In the genomic region with DNA sequence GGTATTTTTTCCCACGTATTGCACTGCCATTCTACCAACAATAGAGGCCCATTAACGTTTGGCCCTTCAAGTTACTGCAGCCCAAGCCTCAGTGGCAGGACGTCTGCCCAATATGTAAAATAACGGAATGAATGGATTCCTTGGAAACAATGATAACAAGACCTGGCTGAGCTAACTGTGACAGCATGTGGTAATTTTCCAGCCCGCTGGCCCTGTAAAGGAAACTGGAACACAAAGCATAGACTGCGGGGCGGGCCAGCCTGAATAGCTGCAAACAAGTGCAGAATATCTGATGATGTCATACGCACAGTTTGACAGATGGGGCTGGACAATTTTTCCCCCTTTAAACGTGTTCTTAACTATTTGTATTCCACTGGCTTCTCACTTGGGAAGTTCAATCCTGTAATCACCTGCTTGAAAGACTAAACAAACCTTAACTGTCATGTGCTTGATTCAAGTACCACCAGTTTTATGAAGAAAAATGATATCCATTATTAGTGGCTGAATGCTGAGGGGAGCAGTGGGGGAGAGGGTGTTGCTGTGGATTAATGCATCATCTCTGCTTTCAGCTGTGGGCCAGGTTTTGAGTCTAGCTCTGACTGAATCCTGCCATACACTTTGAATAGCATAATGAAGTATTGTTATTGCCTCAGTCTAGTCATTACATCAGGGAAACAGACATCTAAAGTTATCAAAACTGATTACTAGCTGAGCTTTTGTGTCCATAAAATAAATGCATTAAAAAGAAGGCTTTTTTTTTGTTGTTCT, we compare ENCODE assay signal across 1 cellular context.
A peak's percentile ranks its signal among the peaks of the same experiment; 100 is the strongest.
TF ChIP-seq lines count a peak whose summit lies in the region.

No MANE protein-coding gene starts in this region.

TF ChIP-seq in HEK293, 187 proteins besides CTCF, POLR2A, EP300 and RAD21 (continued from another document):
- TF ChIP-seq, protein P1, sequence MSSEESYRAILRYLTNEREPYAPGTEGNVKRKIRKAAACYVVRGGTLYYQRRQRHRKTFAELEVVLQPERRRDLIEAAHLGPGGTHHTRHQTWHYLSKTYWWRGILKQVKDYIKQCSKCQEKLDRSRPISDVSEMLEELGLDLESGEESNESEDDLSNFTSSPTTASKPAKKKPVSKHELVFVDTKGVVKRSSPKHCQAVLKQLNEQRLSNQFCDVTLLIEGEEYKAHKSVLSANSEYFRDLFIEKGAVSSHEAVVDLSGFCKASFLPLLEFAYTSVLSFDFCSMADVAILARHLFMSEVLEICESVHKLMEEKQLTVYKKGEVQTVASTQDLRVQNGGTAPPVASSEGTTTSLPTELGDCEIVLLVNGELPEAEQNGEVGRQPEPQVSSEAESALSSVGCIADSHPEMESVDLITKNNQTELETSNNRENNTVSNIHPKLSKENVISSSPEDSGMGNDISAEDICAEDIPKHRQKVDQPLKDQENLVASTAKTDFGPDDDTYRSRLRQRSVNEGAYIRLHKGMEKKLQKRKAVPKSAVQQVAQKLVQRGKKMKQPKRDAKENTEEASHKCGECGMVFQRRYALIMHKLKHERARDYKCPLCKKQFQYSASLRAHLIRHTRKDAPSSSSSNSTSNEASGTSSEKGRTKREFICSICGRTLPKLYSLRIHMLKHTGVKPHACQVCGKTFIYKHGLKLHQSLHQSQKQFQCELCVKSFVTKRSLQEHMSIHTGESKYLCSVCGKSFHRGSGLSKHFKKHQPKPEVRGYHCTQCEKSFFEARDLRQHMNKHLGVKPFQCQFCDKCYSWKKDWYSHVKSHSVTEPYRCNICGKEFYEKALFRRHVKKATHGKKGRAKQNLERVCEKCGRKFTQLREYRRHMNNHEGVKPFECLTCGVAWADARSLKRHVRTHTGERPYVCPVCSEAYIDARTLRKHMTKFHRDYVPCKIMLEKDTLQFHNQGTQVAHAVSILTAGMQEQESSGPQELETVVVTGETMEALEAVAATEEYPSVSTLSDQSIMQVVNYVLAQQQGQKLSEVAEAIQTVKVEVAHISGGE (tag by site-specific recombination; conservative IDR thresholded peaks at IDR 0.05; ENCODE audit: low read depth) = no peak
- TF ChIP-seq ZNF211 (tag by site-specific recombination; IDR thresholded peaks at IDR 0.05; ENCODE audit: low read depth) (no peak), ZNF776 (tag by site-specific recombination; IDR thresholded peaks at IDR 0.05; ENCODE audit: borderline replicate concordance) (no peak), ZXDB (tag by site-specific recombination; IDR thresholded peaks at IDR 0.05) (no peak), ZNF768 (tag by site-specific recombination; IDR thresholded peaks at IDR 0.05) (no peak), TCF7L2 (IDR thresholded peaks at IDR 0.05; ENCODE audit: borderline replicate concordance, low read depth, low read length) (no peak), ZBTB20 (tag by site-specific recombination; IDR thresholded peaks at IDR 0.05) (peak; percentile 20; the same call in 1 of the 2 replicates), ZBTB8A (tag by site-specific recombination; IDR thresholded peaks at IDR 0.05) (peak; percentile 36), TSHZ1 (tag by site-specific recombination; IDR thresholded peaks at IDR 0.05; ENCODE audit: borderline replicate concordance) (no peak), ZNF555 (tag by site-specific recombination; conservative IDR thresholded peaks at IDR 0.05) (no peak), ZNF354C (tag by site-specific recombination; IDR thresholded peaks at IDR 0.05; ENCODE audit: borderline replicate concordance, low read depth) (no peak), ZNF398 (tag by site-specific recombination; IDR thresholded peaks at IDR 0.05) (peak; percentile 25; the same call in 1 of the 2 replicates), WT1 (tag by site-specific recombination; IDR thresholded peaks at IDR 0.05) (no peak), ZNF239 (tag by site-specific recombination; IDR thresholded peaks at IDR 0.05) (no peak)
- TF ChIP-seq, protein P2, sequence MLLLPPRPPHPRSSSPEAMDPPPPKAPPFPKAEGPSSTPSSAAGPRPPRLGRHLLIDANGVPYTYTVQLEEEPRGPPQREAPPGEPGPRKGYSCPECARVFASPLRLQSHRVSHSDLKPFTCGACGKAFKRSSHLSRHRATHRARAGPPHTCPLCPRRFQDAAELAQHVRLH (tag by site-specific recombination; IDR thresholded peaks at IDR 0.05) = no peak
- TF ChIP-seq, protein P3, sequence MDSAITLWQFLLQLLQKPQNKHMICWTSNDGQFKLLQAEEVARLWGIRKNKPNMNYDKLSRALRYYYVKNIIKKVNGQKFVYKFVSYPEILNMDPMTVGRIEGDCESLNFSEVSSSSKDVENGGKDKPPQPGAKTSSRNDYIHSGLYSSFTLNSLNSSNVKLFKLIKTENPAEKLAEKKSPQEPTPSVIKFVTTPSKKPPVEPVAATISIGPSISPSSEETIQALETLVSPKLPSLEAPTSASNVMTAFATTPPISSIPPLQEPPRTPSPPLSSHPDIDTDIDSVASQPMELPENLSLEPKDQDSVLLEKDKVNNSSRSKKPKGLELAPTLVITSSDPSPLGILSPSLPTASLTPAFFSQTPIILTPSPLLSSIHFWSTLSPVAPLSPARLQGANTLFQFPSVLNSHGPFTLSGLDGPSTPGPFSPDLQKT (IDR thresholded peaks at IDR 0.05; ENCODE audit: borderline replicate concordance, low read depth, low read length) = no peak
